In the genomic region with DNA sequence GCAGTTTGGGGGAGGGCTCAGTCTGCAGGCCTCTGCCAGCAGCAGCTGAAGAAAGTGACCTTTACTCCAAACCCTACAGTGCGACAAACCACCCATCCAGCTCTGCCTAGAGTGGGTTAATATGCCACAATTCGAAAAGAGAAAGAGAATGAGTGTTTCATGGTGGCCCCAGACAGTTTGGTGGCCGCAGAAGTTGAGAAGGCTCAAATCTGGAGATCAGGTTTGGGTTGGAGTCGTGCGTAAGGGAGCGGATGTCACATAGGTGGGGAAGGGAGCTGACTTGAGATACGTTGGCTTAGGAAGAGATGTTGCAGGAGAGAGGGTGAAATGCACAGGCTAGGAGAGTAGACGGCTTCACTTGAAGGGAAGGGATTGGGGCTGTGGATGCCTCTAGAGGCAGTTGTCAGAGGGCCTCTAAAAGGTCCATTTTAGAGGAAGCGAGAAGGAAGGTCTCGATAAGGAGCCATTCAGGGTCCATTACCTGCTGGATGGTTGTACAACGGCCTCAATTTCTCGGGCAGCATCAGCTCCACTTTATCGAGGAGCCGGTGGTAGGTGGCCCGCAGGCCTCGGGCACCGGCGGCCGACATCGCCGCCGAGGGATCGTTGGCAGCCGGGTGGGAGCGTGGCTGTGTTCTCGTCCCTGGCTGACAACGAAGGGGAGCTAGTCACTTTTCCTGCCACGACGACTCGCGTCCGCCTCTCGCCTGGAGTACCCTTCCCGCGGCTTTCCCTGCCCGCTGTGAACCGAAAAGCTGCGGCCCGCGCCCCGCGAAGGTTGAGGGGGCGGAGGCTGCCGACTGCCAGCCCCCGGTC, we compare ENCODE assay signal across 1 cellular context.
TF ChIP-seq lines count a peak whose summit lies in the region.

No MANE protein-coding gene starts in this region.

TF ChIP-seq in K562, 482 proteins besides CTCF, POLR2A, EP300 and RAD21 (continued from another document and continues in another):
- TF ChIP-seq ZNF239 (CRISPR knock-in tag; IDR thresholded peaks at IDR 0.05) = no peak
- TF ChIP-seq SMAD3 (CRISPR knock-in tag; conservative IDR thresholded peaks at IDR 0.05) = no peak
- TF ChIP-seq HNRNPH1 (optimal IDR thresholded peaks at IDR 0.05; ENCODE audit: low read depth, low read length) = no peak
- no peak for TF ChIP-seq ZNF3 (CRISPR knock-in tag; IDR thresholded peaks at IDR 0.05)
- TF ChIP-seq BRF1 (IDR thresholded peaks at IDR 0.05; ENCODE audit: borderline replicate concordance, extremely low read depth, insufficient read length) = no peak
- no peak for TF ChIP-seq BRD9 (IDR thresholded peaks at IDR 0.05; ENCODE audit: low read depth, partially characterized antibody)
- TF ChIP-seq MTA3 (IDR thresholded peaks at IDR 0.05; ENCODE audit: borderline replicate concordance) = peak; percentile 89
- TF ChIP-seq ZNF695 (CRISPR knock-in tag; IDR thresholded peaks at IDR 0.05) = no peak
- no peak for TF ChIP-seq KLF6 (CRISPR knock-in tag; IDR thresholded peaks at IDR 0.05; ENCODE audit: borderline replicate concordance)
- TF ChIP-seq HNRNPL (IDR thresholded peaks at IDR 0.05; ENCODE audit: low read depth, low read length) = peak; percentile 91; the same call in 1 of the 2 replicates
- TF ChIP-seq FUS (optimal IDR thresholded peaks at IDR 0.05; ENCODE audit: low read depth, low read length) = no peak
- peak; percentile 76 for TF ChIP-seq TBP (optimal IDR thresholded peaks at IDR 0.05; ENCODE audit: low read depth, low read length)
- TF ChIP-seq, protein P1, sequence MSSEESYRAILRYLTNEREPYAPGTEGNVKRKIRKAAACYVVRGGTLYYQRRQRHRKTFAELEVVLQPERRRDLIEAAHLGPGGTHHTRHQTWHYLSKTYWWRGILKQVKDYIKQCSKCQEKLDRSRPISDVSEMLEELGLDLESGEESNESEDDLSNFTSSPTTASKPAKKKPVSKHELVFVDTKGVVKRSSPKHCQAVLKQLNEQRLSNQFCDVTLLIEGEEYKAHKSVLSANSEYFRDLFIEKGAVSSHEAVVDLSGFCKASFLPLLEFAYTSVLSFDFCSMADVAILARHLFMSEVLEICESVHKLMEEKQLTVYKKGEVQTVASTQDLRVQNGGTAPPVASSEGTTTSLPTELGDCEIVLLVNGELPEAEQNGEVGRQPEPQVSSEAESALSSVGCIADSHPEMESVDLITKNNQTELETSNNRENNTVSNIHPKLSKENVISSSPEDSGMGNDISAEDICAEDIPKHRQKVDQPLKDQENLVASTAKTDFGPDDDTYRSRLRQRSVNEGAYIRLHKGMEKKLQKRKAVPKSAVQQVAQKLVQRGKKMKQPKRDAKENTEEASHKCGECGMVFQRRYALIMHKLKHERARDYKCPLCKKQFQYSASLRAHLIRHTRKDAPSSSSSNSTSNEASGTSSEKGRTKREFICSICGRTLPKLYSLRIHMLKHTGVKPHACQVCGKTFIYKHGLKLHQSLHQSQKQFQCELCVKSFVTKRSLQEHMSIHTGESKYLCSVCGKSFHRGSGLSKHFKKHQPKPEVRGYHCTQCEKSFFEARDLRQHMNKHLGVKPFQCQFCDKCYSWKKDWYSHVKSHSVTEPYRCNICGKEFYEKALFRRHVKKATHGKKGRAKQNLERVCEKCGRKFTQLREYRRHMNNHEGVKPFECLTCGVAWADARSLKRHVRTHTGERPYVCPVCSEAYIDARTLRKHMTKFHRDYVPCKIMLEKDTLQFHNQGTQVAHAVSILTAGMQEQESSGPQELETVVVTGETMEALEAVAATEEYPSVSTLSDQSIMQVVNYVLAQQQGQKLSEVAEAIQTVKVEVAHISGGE (CRISPR knock-in tag; IDR thresholded peaks at IDR 0.05) = 0 out of 6 replicates have a peak, but pooled peaks of 1 of the 3 experiments have one; percentile 12
- no peak for TF ChIP-seq ZNF75A (CRISPR knock-in tag; IDR thresholded peaks at IDR 0.05)
- peak; percentile 47 for TF ChIP-seq MTA1 (IDR thresholded peaks at IDR 0.05; ENCODE audit: borderline replicate concordance)
- TF ChIP-seq ZNF398 (CRISPR knock-in tag; IDR thresholded peaks at IDR 0.05) = no peak
- no peak for TF ChIP-seq ZNF551 (CRISPR knock-in tag; IDR thresholded peaks at IDR 0.05)
- TF ChIP-seq, protein P2, sequence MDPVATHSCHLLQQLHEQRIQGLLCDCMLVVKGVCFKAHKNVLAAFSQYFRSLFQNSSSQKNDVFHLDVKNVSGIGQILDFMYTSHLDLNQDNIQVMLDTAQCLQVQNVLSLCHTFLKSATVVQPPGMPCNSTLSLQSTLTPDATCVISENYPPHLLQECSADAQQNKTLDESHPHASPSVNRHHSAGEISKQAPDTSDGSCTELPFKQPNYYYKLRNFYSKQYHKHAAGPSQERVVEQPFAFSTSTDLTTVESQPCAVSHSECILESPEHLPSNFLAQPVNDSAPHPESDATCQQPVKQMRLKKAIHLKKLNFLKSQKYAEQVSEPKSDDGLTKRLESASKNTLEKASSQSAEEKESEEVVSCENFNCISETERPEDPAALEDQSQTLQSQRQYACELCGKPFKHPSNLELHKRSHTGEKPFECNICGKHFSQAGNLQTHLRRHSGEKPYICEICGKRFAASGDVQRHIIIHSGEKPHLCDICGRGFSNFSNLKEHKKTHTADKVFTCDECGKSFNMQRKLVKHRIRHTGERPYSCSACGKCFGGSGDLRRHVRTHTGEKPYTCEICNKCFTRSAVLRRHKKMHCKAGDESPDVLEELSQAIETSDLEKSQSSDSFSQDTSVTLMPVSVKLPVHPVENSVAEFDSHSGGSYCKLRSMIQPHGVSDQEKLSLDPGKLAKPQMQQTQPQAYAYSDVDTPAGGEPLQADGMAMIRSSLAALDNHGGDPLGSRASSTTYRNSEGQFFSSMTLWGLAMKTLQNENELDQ (CRISPR knock-in tag; IDR thresholded peaks at IDR 0.05; ENCODE audit: borderline replicate concordance) = peak; percentile 80; the same call in 1 of the 2 replicates
- no peak for TF ChIP-seq CAMTA2 (CRISPR knock-in tag; conservative IDR thresholded peaks at IDR 0.05)
- TF ChIP-seq ZBED1 (IDR thresholded peaks at IDR 0.05) = peak; percentile 70; the same call in 1 of the 2 replicates
- TF ChIP-seq, protein P3, sequence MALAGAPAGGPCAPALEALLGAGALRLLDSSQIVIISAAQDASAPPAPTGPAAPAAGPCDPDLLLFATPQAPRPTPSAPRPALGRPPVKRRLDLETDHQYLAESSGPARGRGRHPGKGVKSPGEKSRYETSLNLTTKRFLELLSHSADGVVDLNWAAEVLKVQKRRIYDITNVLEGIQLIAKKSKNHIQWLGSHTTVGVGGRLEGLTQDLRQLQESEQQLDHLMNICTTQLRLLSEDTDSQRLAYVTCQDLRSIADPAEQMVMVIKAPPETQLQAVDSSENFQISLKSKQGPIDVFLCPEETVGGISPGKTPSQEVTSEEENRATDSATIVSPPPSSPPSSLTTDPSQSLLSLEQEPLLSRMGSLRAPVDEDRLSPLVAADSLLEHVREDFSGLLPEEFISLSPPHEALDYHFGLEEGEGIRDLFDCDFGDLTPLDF (CRISPR knock-in tag; IDR thresholded peaks at IDR 0.05) = no peak
- TF ChIP-seq SNIP1 (IDR thresholded peaks at IDR 0.05; ENCODE audit: low read depth) = no peak
- TF ChIP-seq HDGF (IDR thresholded peaks at IDR 0.05) = peak; percentile 98; the same call in 1 of the 2 replicates
- TF ChIP-seq POLR2AphosphoS2 (IDR thresholded peaks at IDR 0.05; ENCODE audit: low read length) = no peak
- no peak for TF ChIP-seq MCM5 (IDR thresholded peaks at IDR 0.05; ENCODE audit: low read depth)
- no peak for TF ChIP-seq NCOA2 (IDR thresholded peaks at IDR 0.05; ENCODE audit: partially characterized antibody in 2 of 2)
- TF ChIP-seq ATF4 (CRISPR knock-in tag; IDR thresholded peaks at IDR 0.05) = no peak
- no peak for TF ChIP-seq SNAPC5 (CRISPR knock-in tag; IDR thresholded peaks at IDR 0.05)
- no peak for TF ChIP-seq SIN3B (IDR thresholded peaks at IDR 0.05; ENCODE audit: low read depth)
- TF ChIP-seq SP2 (IDR thresholded peaks at IDR 0.05; ENCODE audit: extremely low read depth, low read depth, low read length, poor library complexity, severe bottlenecking) = no peak
- TF ChIP-seq, protein P4, sequence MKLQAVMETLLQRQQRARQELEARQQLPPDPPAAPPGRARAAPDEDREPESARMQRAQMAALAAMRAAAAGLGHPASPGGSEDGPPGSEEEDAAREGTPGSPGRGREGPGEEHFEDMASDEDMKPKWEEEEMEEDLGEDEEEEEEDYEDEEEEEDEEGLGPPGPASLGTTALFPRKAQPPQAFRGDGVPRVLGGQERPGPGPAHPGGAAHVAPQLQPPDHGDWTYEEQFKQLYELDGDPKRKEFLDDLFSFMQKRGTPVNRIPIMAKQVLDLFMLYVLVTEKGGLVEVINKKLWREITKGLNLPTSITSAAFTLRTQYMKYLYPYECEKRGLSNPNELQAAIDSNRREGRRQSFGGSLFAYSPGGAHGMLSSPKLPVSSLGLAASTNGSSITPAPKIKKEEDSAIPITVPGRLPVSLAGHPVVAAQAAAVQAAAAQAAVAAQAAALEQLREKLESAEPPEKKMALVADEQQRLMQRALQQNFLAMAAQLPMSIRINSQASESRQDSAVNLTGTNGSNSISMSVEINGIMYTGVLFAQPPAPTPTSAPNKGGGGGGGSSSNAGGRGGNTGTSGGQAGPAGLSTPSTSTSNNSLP (IDR thresholded peaks at IDR 0.05; ENCODE audit: borderline replicate concordance, low read depth, low read length) = no peak
- no peak for TF ChIP-seq NFE2L1 (tag; IDR thresholded peaks at IDR 0.05; ENCODE audit: borderline replicate concordance, low read depth)
- TF ChIP-seq ARID1B (IDR thresholded peaks at IDR 0.05) = no peak; the same call in 1 of the 2 replicates
- TF ChIP-seq ZNF184 (CRISPR knock-in tag; IDR thresholded peaks at IDR 0.05) = no peak
- TF ChIP-seq SUPT5H (IDR thresholded peaks at IDR 0.05) = peak; percentile 6; the same call in 1 of the 2 replicates
- no peak; a peak in 1 of 4 replicates for TF ChIP-seq ETV6 (IDR thresholded peaks at IDR 0.05; ENCODE audit: borderline replicate concordance in 1 of 2, low read depth in 2 of 2, low read length in 1 of 2)
- TF ChIP-seq ETV6 (CRISPR knock-in tag; IDR thresholded peaks at IDR 0.05; ENCODE audit: borderline replicate concordance) = peak; percentile 86; the same call in 1 of the 2 replicates
- TF ChIP-seq, protein P5, sequence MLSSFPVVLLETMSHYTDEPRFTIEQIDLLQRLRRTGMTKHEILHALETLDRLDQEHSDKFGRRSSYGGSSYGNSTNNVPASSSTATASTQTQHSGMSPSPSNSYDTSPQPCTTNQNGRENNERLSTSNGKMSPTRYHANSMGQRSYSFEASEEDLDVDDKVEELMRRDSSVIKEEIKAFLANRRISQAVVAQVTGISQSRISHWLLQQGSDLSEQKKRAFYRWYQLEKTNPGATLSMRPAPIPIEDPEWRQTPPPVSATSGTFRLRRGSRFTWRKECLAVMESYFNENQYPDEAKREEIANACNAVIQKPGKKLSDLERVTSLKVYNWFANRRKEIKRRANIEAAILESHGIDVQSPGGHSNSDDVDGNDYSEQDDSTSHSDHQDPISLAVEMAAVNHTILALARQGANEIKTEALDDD (IDR thresholded peaks at IDR 0.05) = peak; percentile 45; the same call in 1 of the 2 replicates
- no peak for TF ChIP-seq CBX2 (IDR thresholded peaks at IDR 0.05; ENCODE audit: insufficient read depth, low read length, poor library complexity, severe bottlenecking)
- peak; percentile 55; the same call in 1 of the 2 replicates for TF ChIP-seq DMBX1 (CRISPR knock-in tag; IDR thresholded peaks at IDR 0.05; ENCODE audit: borderline replicate concordance)
- TF ChIP-seq NFE2 (IDR thresholded peaks at IDR 0.05; ENCODE audit: low read depth) = no peak
- TF ChIP-seq TCF3 (CRISPR knock-in tag; IDR thresholded peaks at IDR 0.05) = 0 out of 2 replicates have a peak, but pooled peaks have one; percentile 2
- TF ChIP-seq RB1 (IDR thresholded peaks at IDR 0.05; ENCODE audit: low read depth) = peak; percentile 91; the same call in 1 of the 2 replicates
- no peak for TF ChIP-seq ZNF197 (CRISPR knock-in tag; IDR thresholded peaks at IDR 0.05; ENCODE audit: low read depth)
- TF ChIP-seq IFI16 (CRISPR knock-in tag; IDR thresholded peaks at IDR 0.05) = no peak
- TF ChIP-seq, protein P6, sequence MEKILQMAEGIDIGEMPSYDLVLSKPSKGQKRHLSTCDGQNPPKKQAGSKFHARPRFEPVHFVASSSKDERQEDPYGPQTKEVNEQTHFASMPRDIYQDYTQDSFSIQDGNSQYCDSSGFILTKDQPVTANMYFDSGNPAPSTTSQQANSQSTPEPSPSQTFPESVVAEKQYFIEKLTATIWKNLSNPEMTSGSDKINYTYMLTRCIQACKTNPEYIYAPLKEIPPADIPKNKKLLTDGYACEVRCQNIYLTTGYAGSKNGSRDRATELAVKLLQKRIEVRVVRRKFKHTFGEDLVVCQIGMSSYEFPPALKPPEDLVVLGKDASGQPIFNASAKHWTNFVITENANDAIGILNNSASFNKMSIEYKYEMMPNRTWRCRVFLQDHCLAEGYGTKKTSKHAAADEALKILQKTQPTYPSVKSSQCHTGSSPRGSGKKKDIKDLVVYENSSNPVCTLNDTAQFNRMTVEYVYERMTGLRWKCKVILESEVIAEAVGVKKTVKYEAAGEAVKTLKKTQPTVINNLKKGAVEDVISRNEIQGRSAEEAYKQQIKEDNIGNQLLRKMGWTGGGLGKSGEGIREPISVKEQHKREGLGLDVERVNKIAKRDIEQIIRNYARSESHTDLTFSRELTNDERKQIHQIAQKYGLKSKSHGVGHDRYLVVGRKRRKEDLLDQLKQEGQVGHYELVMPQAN (IDR thresholded peaks at IDR 0.05; ENCODE audit: borderline replicate concordance) = peak; percentile 79
- TF ChIP-seq NR1H2 (CRISPR knock-in tag; IDR thresholded peaks at IDR 0.05) = no peak
- 0 out of 2 replicates have a peak, but pooled peaks have one; percentile 34 for TF ChIP-seq TARDBP (IDR thresholded peaks at IDR 0.05)
